ENCODE assay signal across 9 cellular contexts in the genomic region with DNA sequence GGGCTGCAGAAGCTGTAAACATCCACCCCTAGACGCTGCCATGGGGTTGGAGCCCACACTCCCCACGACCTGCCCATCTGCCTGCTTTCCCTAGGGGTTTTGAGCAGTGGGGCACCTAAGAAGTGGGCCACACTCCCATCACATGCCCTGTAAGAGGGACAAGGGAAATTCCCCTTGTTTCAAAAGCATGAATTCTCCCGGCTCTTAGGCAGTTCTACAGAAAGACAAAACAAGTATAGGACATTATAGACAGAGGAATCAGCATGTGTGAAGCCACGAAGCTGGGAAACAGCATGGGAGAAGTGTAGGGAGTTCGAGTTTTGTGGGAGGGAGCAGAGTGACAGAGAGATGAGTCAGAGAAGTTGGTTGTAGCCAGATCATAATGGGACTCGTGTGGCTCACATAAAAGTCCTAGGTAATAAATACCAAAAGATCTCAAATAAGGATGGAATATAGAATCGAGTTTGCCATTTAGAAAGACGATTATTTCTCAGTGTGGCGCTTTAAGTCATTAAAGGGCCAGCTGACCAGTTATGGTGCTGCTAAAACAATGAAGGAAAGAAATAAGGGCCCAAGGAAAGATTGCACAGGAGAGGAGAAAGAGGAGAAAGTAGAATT. TPM values are rescaled to one million over a fixed set of nuclear protein-coding genes. Genes with fewer than 3 reads are reported as not detected.
DNase-seq lines count a peak whose midpoint lies in the region; ATAC-seq and TF ChIP-seq lines count a peak whose summit lies in the region.
"Had no signal": no experiment of that assay in that cellular context is flagged by ENCODE, and none has a peak within 500 bp of the region (broad histone marks: within the 10 kb centered on the region; RNA-seq: fewer than 3 reads in every experiment).

No MANE protein-coding gene starts in this region.

- no peaks in the 10 kb centered on the region for H3K36me3 Mint-ChIP-seq in activated T-helper 17 cell treated with anti-CD3 and anti-CD28 coated beads, Interleukin-2, amount 50 U/mL, for 72 hours (ENCODE audit: low read depth)

- no peaks in the 10 kb centered on the region for H3K9me3 ChIP-seq in HEK293 (ENCODE audit: control insufficient read depth, insufficient read depth, low read depth, low read length)
- H3K9me3 ChIP-seq: heart left ventricle had no signal

- H3K4me3 Mint-ChIP-seq in activated T-helper 17 cell treated with anti-CD3 and anti-CD28 coated beads, Interleukin-2, amount 50 U/mL, for 72 hours, result peak overlapping the region; percentile 52

- peaks cover 12% of the 10 kb centered on the region for H3K4me1 Mint-ChIP-seq in activated T-helper 17 cell treated with anti-CD3 and anti-CD28 coated beads, Interleukin-2, amount 50 U/mL, for 72 hours

- ATAC-seq in activated T-helper 17 cell treated with anti-CD3 and anti-CD28 coated beads, Interleukin-2, amount 50 U/mL, for 72 hours (replicated peaks), result peak; percentile 98
- ATAC-seq in HG03159 (IDR thresholded peaks at IDR 0.05; ENCODE audit: unreplicated experiment) (no peak), HG02973 (IDR thresholded peaks at IDR 0.05; ENCODE audit: unreplicated experiment) (no peak)

- no peaks in the 10 kb centered on the region for H3K36me3 ChIP-seq in HEK293 (ENCODE audit: control insufficient read depth in 2 of 2, insufficient read depth in 1 of 2, low read length in 2 of 2)
- H3K36me3 ChIP-seq: heart left ventricle had no signal

- H3K4me3 ChIP-seq in HEK293 (ENCODE audit: low read depth, low read length), result no peak overlapping the region
- H3K4me3 ChIP-seq: heart left ventricle had no signal

- in situ Hi-C loops in ACHN (cut with HindIII; ENCODE audit: low pct_ligation_motif_present, low pct_unique_long_range_greater_than_20kb, low sequenced_read_pairs), result no loop called here

- POLR2A ChIA-PET in HEK293 (lab: Yijun Ruan, JAX), result interaction anchor here (0.5 to 2.1 kb wide), 3 partner anchors 10 to 217 kb away, joined by 3 to 14 read pairs (median 3); partner anchors contain the start of gene SAT1

- no peaks in the 10 kb centered on the region for H3K9me3 Mint-ChIP-seq in activated T-helper 17 cell treated with anti-CD3 and anti-CD28 coated beads, Interleukin-2, amount 50 U/mL, for 72 hours

- CTCF ChIA-PET in HEK293 (lab: Yijun Ruan, JAX), result interaction anchor here (1.4 to 4.4 kb wide), 2 partner anchors 18 to 100 kb away, joined by 3 to 19 read pairs; no protein-coding TSS in a partner anchor

- no peak for TF ChIP-seq CTCF in HEK293 (tag by site-specific recombination; IDR thresholded peaks at IDR 0.05)

- no peaks in the 10 kb centered on the region for H3K27me3 Mint-ChIP-seq in activated T-helper 17 cell treated with anti-CD3 and anti-CD28 coated beads, Interleukin-2, amount 50 U/mL, for 72 hours

- H3K27ac ChIP-seq in HEK293 (ENCODE audit: extremely low read depth, low read depth, low read length), result 0 out of 2 replicates have a peak overlapping the region, but pooled peaks have one; percentile 42

- H3K27ac Mint-ChIP-seq in activated T-helper 17 cell treated with anti-CD3 and anti-CD28 coated beads, Interleukin-2, amount 50 U/mL, for 72 hours, result peak overlapping the region; percentile 28

- peaks cover 16% of the 10 kb centered on the region for H3K4me1 ChIP-seq in HEK293 (ENCODE audit: control insufficient read depth, insufficient read depth, low read length)

- DNase-seq in ACHN, result peak; percentile 63
- peak; percentile 65 for DNase-seq in iPS-NIHi7 (ENCODE audit: extremely low spot score)
- no peak for DNase-seq in middle frontal gyrus (ENCODE audit: extremely low spot score, low spot score)
- no peak for DNase-seq in stimulated activated naive CD4-positive, alpha-beta T cell treated with Interleukin-2 at 50 U/mL for 16 hours (lab: John Stamatoyannopoulos, UW)
- DNase-seq: heart left ventricle had no signal

TF ChIP-seq in HEK293, 187 proteins besides CTCF, POLR2A, EP300 and RAD21 (continues in another document):
- peak; percentile 59 for TF ChIP-seq PATZ1 (tag by site-specific recombination; IDR thresholded peaks at IDR 0.05)
- TF ChIP-seq MYNN (tag by site-specific recombination; IDR thresholded peaks at IDR 0.05; ENCODE audit: borderline replicate concordance), result peak; percentile 94
- TF ChIP-seq, protein P1, sequence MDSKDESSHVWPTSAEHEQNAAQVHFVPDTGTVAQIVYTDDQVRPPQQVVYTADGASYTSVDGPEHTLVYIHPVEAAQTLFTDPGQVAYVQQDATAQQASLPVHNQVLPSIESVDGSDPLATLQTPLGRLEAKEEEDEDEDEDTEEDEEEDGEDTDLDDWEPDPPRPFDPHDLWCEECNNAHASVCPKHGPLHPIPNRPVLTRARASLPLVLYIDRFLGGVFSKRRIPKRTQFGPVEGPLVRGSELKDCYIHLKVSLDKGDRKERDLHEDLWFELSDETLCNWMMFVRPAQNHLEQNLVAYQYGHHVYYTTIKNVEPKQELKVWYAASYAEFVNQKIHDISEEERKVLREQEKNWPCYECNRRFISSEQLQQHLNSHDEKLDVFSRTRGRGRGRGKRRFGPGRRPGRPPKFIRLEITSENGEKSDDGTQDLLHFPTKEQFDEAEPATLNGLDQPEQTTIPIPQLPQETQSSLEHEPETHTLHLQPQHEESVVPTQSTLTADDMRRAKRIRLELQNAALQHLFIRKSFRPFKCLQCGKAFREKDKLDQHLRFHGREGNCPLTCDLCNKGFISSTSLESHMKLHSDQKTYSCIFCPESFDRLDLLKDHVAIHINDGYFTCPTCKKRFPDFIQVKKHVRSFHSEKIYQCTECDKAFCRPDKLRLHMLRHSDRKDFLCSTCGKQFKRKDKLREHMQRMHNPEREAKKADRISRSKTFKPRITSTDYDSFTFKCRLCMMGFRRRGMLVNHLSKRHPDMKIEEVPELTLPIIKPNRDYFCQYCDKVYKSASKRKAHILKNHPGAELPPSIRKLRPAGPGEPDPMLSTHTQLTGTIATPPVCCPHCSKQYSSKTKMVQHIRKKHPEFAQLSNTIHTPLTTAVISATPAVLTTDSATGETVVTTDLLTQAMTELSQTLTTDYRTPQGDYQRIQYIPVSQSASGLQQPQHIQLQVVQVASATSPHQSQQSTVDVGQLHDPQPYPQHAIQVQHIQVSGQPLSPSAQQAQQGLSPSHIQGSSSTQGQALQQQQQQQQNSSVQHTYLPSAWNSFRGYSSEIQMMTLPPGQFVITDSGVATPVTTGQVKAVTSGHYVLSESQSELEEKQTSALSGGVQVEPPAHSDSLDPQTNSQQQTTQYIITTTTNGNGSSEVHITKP (tag by site-specific recombination; IDR thresholded peaks at IDR 0.05), result peak; percentile 73
- no peak for TF ChIP-seq ZNF138 (tag by site-specific recombination; IDR thresholded peaks at IDR 0.05; ENCODE audit: borderline replicate concordance)
- TF ChIP-seq WT1 (tag by site-specific recombination; IDR thresholded peaks at IDR 0.05), result peak; percentile 89
- TF ChIP-seq ZNF660 (tag by site-specific recombination; IDR thresholded peaks at IDR 0.05), result no peak
- TF ChIP-seq ZBTB17 (tag by site-specific recombination; IDR thresholded peaks at IDR 0.05), result peak; percentile 72
- no peak for TF ChIP-seq ZNF514 (tag by site-specific recombination; IDR thresholded peaks at IDR 0.05)
- 0 out of 2 replicates have a peak, but pooled peaks have one; percentile 46 for TF ChIP-seq SP7 (tag by site-specific recombination; IDR thresholded peaks at IDR 0.05)
- no peak for TF ChIP-seq GFI1B (tag by site-specific recombination; IDR thresholded peaks at IDR 0.05)
- TF ChIP-seq KLF8 (tag by site-specific recombination; IDR thresholded peaks at IDR 0.05), result 0 out of 2 replicates have a peak, but pooled peaks have one; percentile 39
- no peak for TF ChIP-seq ZNF202 (tag by site-specific recombination; IDR thresholded peaks at IDR 0.05; ENCODE audit: borderline replicate concordance)
- peak; percentile 33; the same call in 1 of the 2 replicates for TF ChIP-seq ZNF629 (tag by site-specific recombination; IDR thresholded peaks at IDR 0.05)
- TF ChIP-seq ZNF785 (tag by site-specific recombination; IDR thresholded peaks at IDR 0.05), result no peak
- TF ChIP-seq ZBTB20 (tag by site-specific recombination; IDR thresholded peaks at IDR 0.05), result peak; percentile 98

RNA-seq across cellular contexts. Expression of gene APOO, which starts 23.9 kb away (rescaled TPM):
- total RNA-seq in activated T-helper 17 cell treated with anti-CD3 and anti-CD28 coated beads, Interleukin-2, amount 50 U/mL, for 72 hours, result 10 to 100 TPM; 15.3 to 25.4 TPM

RNA-seq across cellular contexts. Expression of gene CXorf58, which starts 24.0 kb away (rescaled TPM):
- under 1 TPM in 1 of 2 donors, not detected in 1; 0.58 TPM for total RNA-seq in activated T-helper 17 cell treated with anti-CD3 and anti-CD28 coated beads, Interleukin-2, amount 50 U/mL, for 72 hours

Comparison
In these comparisons a context has a peak if more than half of its experiments do, and no peak if none do; other contexts are left out.
1. DNase-seq: peak in ACHN (single experiment) and iPS-NIHi7 (single experiment); none in middle frontal gyrus (single experiment) and stimulated activated naive CD4-positive, alpha-beta T cell treated with Interleukin-2 at 50 U/mL for 16 hours (single experiment).